Comparison of ENCODE assay signal across 8 cellular contexts in genomic region chr21:33402011-33402979, GRCh38. TPM values are rescaled to one million over a fixed set of nuclear protein-coding genes. Genes with fewer than 3 reads are reported as not detected.
A peak's percentile ranks its signal among the peaks of the same experiment; 100 is the strongest.
DNase-seq lines count a peak whose midpoint lies in the region; ATAC-seq and TF ChIP-seq lines count a peak whose summit lies in the region.

No MANE protein-coding gene starts in this region.

- no peak for TF ChIP-seq POLR2A in lower leg skin (IDR thresholded peaks at IDR 0.05)

- POLR2A ChIA-PET in A673 (lab: Charles Lee; ENCODE audit: low non-redundant PET) = interaction anchor here (0.6 kb wide), 1 partner anchor 58 kb away, joined by 3 read pairs; no protein-coding TSS in a partner anchor

- peaks cover 9% of the 10 kb centered on the region for H3K36me3 Mint-ChIP-seq in effector memory CD8-positive, alpha-beta T cell (ENCODE audit: insufficient read depth)

- intact Hi-C loops in A673 (cut with micrococcal nuclease; ENCODE audit: unreplicated experiment) = loop anchor here (2.0 kb wide), 1 partner anchor 21 kb away; no protein-coding TSS in a partner anchor
- intact Hi-C loops in lower leg skin (cut with DNase I; ENCODE audit: low total_unique reads) = no loop called here

- H3K4me1 ChIP-seq in A673 (ENCODE audit: insufficient read depth, low read length, poor library complexity, severe bottlenecking) = peaks cover 18% of the 10 kb centered on the region
- H3K4me1 ChIP-seq in SJSA1 (replicated peaks) = peaks cover 47% of the 10 kb centered on the region
- H3K4me1 ChIP-seq in stomach smooth muscle (ENCODE audit: control insufficient read depth, insufficient read depth, low read length) = peaks cover 18% of the 10 kb centered on the region

- H3K27me3 ChIP-seq in A673 (replicated peaks; ENCODE audit: insufficient read depth, low read depth, low read length, poor library complexity) = no peaks in the 10 kb centered on the region
- no peaks in the 10 kb centered on the region for H3K27me3 ChIP-seq in SJSA1 (replicated peaks)
- H3K27me3 ChIP-seq in stomach smooth muscle (ENCODE audit: control insufficient read depth in 1 of 2, insufficient read depth in 2 of 2, low read length in 2 of 2) = no peaks in the 10 kb centered on the region

- peak overlapping the region in 1 of 2 donors; percentile 55 for H3K9ac ChIP-seq in stomach smooth muscle (ENCODE audit: low read length in 2 of 2)

- H3K9me3 ChIP-seq in A673 (ENCODE audit: low read depth, low read length, poor library complexity, severe bottlenecking) = no peaks in the 10 kb centered on the region
- no peaks in the 10 kb centered on the region for H3K9me3 ChIP-seq in SJSA1 (replicated peaks)
- H3K9me3 ChIP-seq in stomach smooth muscle (ENCODE audit: control insufficient read depth in 2 of 2, low read length in 2 of 2) = no peaks in the 10 kb centered on the region

- DNase-seq in A673 (ENCODE audit: low spot score) = peak; percentile 61
- no peak for DNase-seq in GM12864 (ENCODE audit: low read depth)
- DNase-seq in SJSA1 (ENCODE audit: low read depth in 1 of 2, low spot score in 2 of 2) = peak in 1 of 2 experiments; percentile 19
- DNase-seq in effector memory CD8-positive, alpha-beta T cell = no peak
- peak; percentile 83 to 94 for DNase-seq in lower leg skin (ENCODE audit: low spot score in 2 of 2)
- no peak for DNase-seq in NCI-H446 treated with DMSO at 0.1 percent for 48 hours (lab: John Stamatoyannopoulos, UW)
- DNase-seq in LoVo (ENCODE audit: low spot score) = no peak

- BruUV-seq in A673 (replicated peaks; lab: Mats Ljungman, UMichigan) = no TSS peak

- peaks cover 40 to 78% of the 10 kb centered on the region in 2 donors for H3K27me3 Mint-ChIP-seq in effector memory CD8-positive, alpha-beta T cell

- H3K27ac ChIP-seq in A673 (ENCODE audit: low read depth, low read length, poor library complexity, severe bottlenecking) (peak overlapping the region; percentile 92), SJSA1 (no peak overlapping the region; the same call in 1 of the 2 replicates), stomach smooth muscle (ENCODE audit: low read length) (peak overlapping the region; percentile 62)

- no peaks in the 10 kb centered on the region for H3K9me3 Mint-ChIP-seq in effector memory CD8-positive, alpha-beta T cell

- CTCF ChIA-PET in A673 (lab: Charles Lee) = no interaction called here

- TF ChIP-seq CTCF in A673 (conservative IDR thresholded peaks at IDR 0.05; ENCODE audit: low read depth, low read length) (no peak), GM12864 (IDR thresholded peaks at IDR 0.05; ENCODE audit: low read depth, low read length, missing control alignments) (no peak), lower leg skin (IDR thresholded peaks at IDR 0.05) (no peak)

- H3K36me3 ChIP-seq in A673 (ENCODE audit: insufficient read depth, low read length, poor library complexity, severe bottlenecking) (no peaks in the 10 kb centered on the region), SJSA1 (peaks cover 32% of the 10 kb centered on the region), stomach smooth muscle (ENCODE audit: control insufficient read depth in 2 of 2, insufficient read depth in 2 of 2, low read length in 2 of 2) (no peaks in the 10 kb centered on the region)

- H3K4me1 Mint-ChIP-seq in effector memory CD8-positive, alpha-beta T cell (ENCODE audit: low read depth in 2 of 2) = peaks cover 0 to 10% of the 10 kb centered on the region in 2 donors

- ATAC-seq in effector memory CD8-positive, alpha-beta T cell (replicated peaks) = peak; percentile 23

- 18 to 26% methylated on average over 44 of the region's 44 CpGs for WGBS in lower leg skin, 2 donors

- H3K4me3 Mint-ChIP-seq in effector memory CD8-positive, alpha-beta T cell = peak overlapping the region; percentile 45 to 60

- peak overlapping the region; percentile 89 for H3K4me3 ChIP-seq in A673 (ENCODE audit: low read depth, low read length, poor library complexity, severe bottlenecking)
- peak overlapping the region; percentile 85 for H3K4me3 ChIP-seq in GM12864 (ENCODE audit: low read depth, low read length)
- peak overlapping the region; percentile 77 for H3K4me3 ChIP-seq in SJSA1
- H3K4me3 ChIP-seq in lower leg skin (ENCODE audit: low read depth, poor library complexity, severe bottlenecking) = peak overlapping the region; percentile 87
- peak overlapping the region; percentile 44 to 63 for H3K4me3 ChIP-seq in stomach smooth muscle (ENCODE audit: low read length in 2 of 2)

- H3K27ac Mint-ChIP-seq in effector memory CD8-positive, alpha-beta T cell = no peak overlapping the region

RNA-seq across cellular contexts. Expression of gene IFNGR2, which starts 0.9 kb away (rescaled TPM):
- total RNA-seq in A673 (2021) = 48.9 and 50.8 TPM in 2 replicates
- 68.4 and 92.0 TPM in 2 replicates for total RNA-seq in SJSA1 (2014; rRNA removed; shearing (Covaris generic))
- 10 to 100 TPM; 46.7 to 74.1 (median 60.9) TPM for total RNA-seq in lower leg skin

Comparison
In these comparisons a context has a peak if more than half of its experiments do, and no peak if none do; other contexts are left out.
1. DNase-seq: peak in A673 (single experiment) and lower leg skin (2 of 2); none in GM12864 (single experiment), effector memory CD8-positive, alpha-beta T cell (0 of 3), NCI-H446 treated with DMSO at 0.1 percent for 48 hours (single experiment) and LoVo (single experiment).
2. Peak in every context shown above with its lines, with median percentiles within 50 percentile points of each other: H3K4me3 ChIP-seq.